Comparison of ENCODE assay signal across 20 cellular contexts in the genomic region with DNA sequence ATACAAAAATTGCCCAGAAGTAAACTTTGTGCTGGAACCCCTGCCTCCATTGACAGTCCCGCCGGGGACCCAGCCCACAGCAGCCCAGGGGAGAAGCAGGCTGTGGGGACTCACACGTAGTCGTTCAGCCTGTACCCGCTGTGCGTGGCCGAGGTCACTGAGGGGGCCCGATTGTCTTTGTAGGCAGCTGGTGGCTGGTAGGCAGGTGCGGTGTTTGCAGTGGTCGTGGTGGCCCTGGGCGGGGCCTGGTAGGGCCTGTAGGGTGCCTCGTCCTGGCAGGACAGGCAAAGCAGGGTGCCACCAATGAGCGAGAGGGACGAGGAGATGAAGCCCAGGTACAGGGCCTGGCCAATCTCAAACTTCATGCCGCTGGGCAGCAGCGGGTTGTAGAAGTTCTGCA. TPM values are rescaled to one million over a fixed set of nuclear protein-coding genes. Genes with fewer than 3 reads are reported as not detected.
"Had no signal": no experiment of that assay in that cellular context is flagged by ENCODE, and none has a peak within 500 bp of the region (broad histone marks: within the 10 kb centered on the region; RNA-seq: fewer than 3 reads in every experiment).

No MANE protein-coding gene starts in this region.

- H3K79me2 ChIP-seq: hepatocyte had no signal

- H3K27ac ChIP-seq: hepatocyte, right atrium auricular region, suprapubic skin, tibial artery, upper lobe of left lung, uterus had no signal

- H3K4me3 ChIP-seq: hepatocyte, lung, right atrium auricular region, suprapubic skin, tibial artery, upper lobe of left lung, uterus had no signal

- H3K4me2 ChIP-seq: hepatocyte had no signal

- ATAC-seq: left ventricle myocardium superior; naive thymus-derived CD4-positive, alpha-beta T cell; stimulated activated naive CD8-positive, alpha-beta T cell treated with anti-CD3 and anti-CD28 coated beads, Interleukin-15, Interleukin-2, amounts not matched to agents 100 U/mL and 50 U/mL, for 24 hours had no signal

- H2AFZ ChIP-seq: hepatocyte had no signal

- DNase-seq: effector memory CD4-positive, alpha-beta T cell; erythroblast; foreskin melanocyte; head of caudate nucleus; left ventricle myocardium superior; naive thymus-derived CD4-positive, alpha-beta T cell; nephron progenitor cell; small intestine; stimulated activated CD4-positive, alpha-beta T cell treated with anti-CD3 and anti-CD28 coated beads, Interleukin-12 subunit alpha, Interleukin-12 subunit beta, amount 100 ng/mL, for 4 hours; stimulated activated naive CD8-positive, alpha-beta T cell treated with anti-CD3 and anti-CD28 coated beads, Interleukin-15, Interleukin-2, amounts not matched to agents 100 U/mL and 50 U/mL, for 24 hours; tibial artery; uterus had no signal

- H3K9me3 ChIP-seq: right atrium auricular region, suprapubic skin, tibial artery, upper lobe of left lung, uterus had no signal

- H3K36me3 ChIP-seq: right atrium auricular region, suprapubic skin, tibial artery, upper lobe of left lung, uterus had no signal

- FAIRE-seq: small intestine had no signal

- H3K4me1 ChIP-seq: suprapubic skin, tibial artery, upper lobe of left lung, uterus had no signal

- H3K27me3 ChIP-seq: hepatocyte, right atrium auricular region, tibial artery, upper lobe of left lung, uterus had no signal

RNA-seq across cellular contexts. Expression of gene CLDN14, which starts 19.1 kb away (rescaled TPM):
- total RNA-seq: left ventricle myocardium superior; mesenteric fat pad; mononuclear cell; naive thymus-derived CD4-positive, alpha-beta T cell; osteocyte; right atrium auricular region; uterus had no signal
- polyA plus RNA-seq: naive thymus-derived CD4-positive, alpha-beta T cell had no signal
